Comparison of ENCODE assay signal across 25 cellular contexts in genomic region chr18:74630804-74631203, GRCh38. TPM values are rescaled to one million over a fixed set of nuclear protein-coding genes. Genes with fewer than 3 reads are reported as not detected.
A peak's percentile ranks its signal among the peaks of the same experiment; 100 is the strongest.
DNase-seq lines count a peak whose midpoint lies in the region; ATAC-seq and TF ChIP-seq lines count a peak whose summit lies in the region.
"Had no signal": no experiment of that assay in that cellular context is flagged by ENCODE, and none has a peak within 500 bp of the region (broad histone marks: within the 10 kb centered on the region; RNA-seq: fewer than 3 reads in every experiment).

No MANE protein-coding gene starts in this region.

- no peaks in the 10 kb centered on the region for H3K9me3 ChIP-seq in CD8-positive, alpha-beta T cell (ENCODE audit: low read length)
- H3K9me3 ChIP-seq: colonic mucosa, esophagus muscularis mucosa, suprapubic skin, uterus had no signal

- no peak for DNase-seq in activated CD8-positive, alpha-beta memory T cell treated with anti-CD3 and anti-CD28 coated beads, Interleukin-2, amount 10 ng/mL, durations not matched to agents 7 days and 5 days
- no peak for DNase-seq in activated CD8-positive, alpha-beta memory T cell treated with anti-CD3 and anti-CD28 coated beads, Interleukin-2, amount 50 U/mL, for 4 hours
- no peak for DNase-seq in CD8-positive, alpha-beta T cell
- DNase-seq in activated CD8-positive, alpha-beta T cell treated with anti-CD3 and anti-CD28 coated beads, Interleukin-2, amount 10 ng/mL, durations not matched to agents 7 days and 5 days = no peak
- DNase-seq in natural killer cell = no peak
- DNase-seq in DMS53 (lab: John Stamatoyannopoulos, UW) = no peak
- no peak for DNase-seq in Kasumi-1 (lab: John Stamatoyannopoulos, UW)
- DNase-seq: amniotic stem cell; Calu3; colonic mucosa; effector memory CD8-positive, alpha-beta T cell; foreskin melanocyte; NCI-H2029 treated with DMSO at 0.1 percent for 48 hours; NCI-H345; NCI-H82; occipital lobe; RPMI8226; T-helper 9 cell; uterus; WERI-Rb-1 had no signal

- peak overlapping the region; percentile 90 for H3K27ac Mint-ChIP-seq in activated CD8-positive, alpha-beta memory T cell treated with anti-CD3 and anti-CD28 coated beads, Interleukin-2, amount 10 ng/mL, durations not matched to agents 7 days and 5 days
- H3K27ac Mint-ChIP-seq in CD8-positive, alpha-beta T cell = peak overlapping the region; percentile 96
- peak overlapping the region; percentile 90 for H3K27ac Mint-ChIP-seq in activated CD8-positive, alpha-beta T cell treated with anti-CD3 and anti-CD28 coated beads, Interleukin-2, amount 10 ng/mL, durations not matched to agents 7 days and 5 days
- H3K27ac Mint-ChIP-seq in natural killer cell = peak overlapping the region; percentile 81 to 90
- H3K27ac Mint-ChIP-seq: memory B cell had no signal

- peaks cover 22% of the 10 kb centered on the region for H3K4me1 Mint-ChIP-seq in activated CD8-positive, alpha-beta memory T cell treated with anti-CD3 and anti-CD28 coated beads, Interleukin-2, amount 10 ng/mL, durations not matched to agents 7 days and 5 days
- H3K4me1 Mint-ChIP-seq in CD8-positive, alpha-beta T cell (ENCODE audit: low read depth) = peaks cover 41% of the 10 kb centered on the region
- peaks cover 28% of the 10 kb centered on the region for H3K4me1 Mint-ChIP-seq in activated CD8-positive, alpha-beta T cell treated with anti-CD3 and anti-CD28 coated beads, Interleukin-2, amount 10 ng/mL, durations not matched to agents 7 days and 5 days (ENCODE audit: low read depth)
- peaks cover 24 to 46% of the 10 kb centered on the region in 2 donors for H3K4me1 Mint-ChIP-seq in natural killer cell

- no peak for ATAC-seq in activated CD8-positive, alpha-beta memory T cell treated with anti-CD3 and anti-CD28 coated beads, Interleukin-2, amount 10 ng/mL, durations not matched to agents 7 days and 5 days
- ATAC-seq in CD8-positive, alpha-beta T cell = no peak
- no peak for ATAC-seq in activated CD8-positive, alpha-beta T cell treated with anti-CD3 and anti-CD28 coated beads, Interleukin-2, amount 10 ng/mL, durations not matched to agents 7 days and 5 days
- ATAC-seq in natural killer cell (no peak), GM18909 (IDR thresholded peaks at IDR 0.05; ENCODE audit: poor library complexity, unreplicated experiment) (no peak)

- H3K27me3 ChIP-seq in CD8-positive, alpha-beta T cell (ENCODE audit: insufficient read depth, low read length) = no peaks in the 10 kb centered on the region
- H3K27me3 ChIP-seq: colonic mucosa, esophagus muscularis mucosa, suprapubic skin, uterus had no signal

- H3K4me3 Mint-ChIP-seq in activated CD8-positive, alpha-beta memory T cell treated with anti-CD3 and anti-CD28 coated beads, Interleukin-2, amount 10 ng/mL, durations not matched to agents 7 days and 5 days = no peak overlapping the region
- H3K4me3 Mint-ChIP-seq in CD8-positive, alpha-beta T cell = peak overlapping the region; percentile 83
- H3K4me3 Mint-ChIP-seq in activated CD8-positive, alpha-beta T cell treated with anti-CD3 and anti-CD28 coated beads, Interleukin-2, amount 10 ng/mL, durations not matched to agents 7 days and 5 days = peak overlapping the region; percentile 1
- peak overlapping the region; percentile 58 for H3K4me3 Mint-ChIP-seq in natural killer cell
- H3K4me3 Mint-ChIP-seq: B cell, memory B cell had no signal

- CTCF ChIA-PET in activated CD8-positive, alpha-beta memory T cell treated with anti-CD3 and anti-CD28 coated beads, Interleukin-2, amount 10 ng/mL, durations not matched to agents 7 days and 5 days (lab: Charles Lee) = no interaction called here
- CTCF ChIA-PET in CD8-positive, alpha-beta T cell (lab: Charles Lee) = interaction anchor here (1.4 kb wide), 1 partner anchor 39 kb away, joined by 4 read pairs; no protein-coding TSS in a partner anchor
- CTCF ChIA-PET in activated CD8-positive, alpha-beta T cell treated with anti-CD3 and anti-CD28 coated beads, Interleukin-2, amount 10 ng/mL, durations not matched to agents 7 days and 5 days (lab: Charles Lee) = interaction anchor here (2.0 kb wide), 1 partner anchor 22 kb away, joined by 9 read pairs; no protein-coding TSS in a partner anchor

- peaks cover 30% of the 10 kb centered on the region for H3K4me1 ChIP-seq in CD8-positive, alpha-beta T cell (ENCODE audit: insufficient read depth, low read length)
- H3K4me1 ChIP-seq: colonic mucosa, esophagus muscularis mucosa, suprapubic skin, uterus had no signal

- H3K9me3 Mint-ChIP-seq in activated CD8-positive, alpha-beta memory T cell treated with anti-CD3 and anti-CD28 coated beads, Interleukin-2, amount 10 ng/mL, durations not matched to agents 7 days and 5 days (ENCODE audit: low read depth) = no peaks in the 10 kb centered on the region
- H3K9me3 Mint-ChIP-seq in CD8-positive, alpha-beta T cell = no peaks in the 10 kb centered on the region
- H3K9me3 Mint-ChIP-seq in activated CD8-positive, alpha-beta T cell treated with anti-CD3 and anti-CD28 coated beads, Interleukin-2, amount 10 ng/mL, durations not matched to agents 7 days and 5 days (ENCODE audit: insufficient read depth) = no peaks in the 10 kb centered on the region
- H3K9me3 Mint-ChIP-seq in natural killer cell = no peaks in the 10 kb centered on the region
- H3K9me3 Mint-ChIP-seq: effector memory CD8-positive, alpha-beta T cell; memory B cell had no signal

- POLR2A ChIA-PET in CD8-positive, alpha-beta T cell (lab: Charles Lee) = interaction anchor here (1.4 to 3.2 kb wide), 2 partner anchors 32 to 440 kb away, joined by 8 to 23 read pairs; partner anchors contain the start of gene ZNF407
- POLR2A ChIA-PET in activated CD8-positive, alpha-beta T cell treated with anti-CD3 and anti-CD28 coated beads, Interleukin-2, amount 10 ng/mL, durations not matched to agents 7 days and 5 days (lab: Charles Lee) = interaction anchor here (1.1 to 3.5 kb wide), 3 partner anchors 33 to 580 kb away, joined by 3 to 23 read pairs (median 5); partner anchors contain the start of genes TSHZ1 and ZNF407

- intact Hi-C loops in CD8-positive, alpha-beta T cell (cut with DNase I, micrococcal nuclease) = loop anchor here in 1 of 2 experiments (2.0 kb wide), 1 partner anchor 32 kb away; no protein-coding TSS in a partner anchor
- intact Hi-C loops in natural killer cell (cut with micrococcal nuclease) = no loop called here

- H3K4me3 ChIP-seq in CD8-positive, alpha-beta T cell (ENCODE audit: low read depth, low read length) = peak overlapping the region; percentile 12
- H3K4me3 ChIP-seq: colonic mucosa, esophagus muscularis mucosa, suprapubic skin, uterus had no signal

- no peak for TF ChIP-seq CTCF in CD8-positive, alpha-beta T cell (IDR thresholded peaks at IDR 0.05)
- TF ChIP-seq CTCF in natural killer cell (IDR thresholded peaks at IDR 0.05) = no peak

- peaks cover 18% of the 10 kb centered on the region for H3K36me3 Mint-ChIP-seq in activated CD8-positive, alpha-beta memory T cell treated with anti-CD3 and anti-CD28 coated beads, Interleukin-2, amount 10 ng/mL, durations not matched to agents 7 days and 5 days
- peaks cover 26% of the 10 kb centered on the region for H3K36me3 Mint-ChIP-seq in CD8-positive, alpha-beta T cell
- peaks cover 29% of the 10 kb centered on the region for H3K36me3 Mint-ChIP-seq in activated CD8-positive, alpha-beta T cell treated with anti-CD3 and anti-CD28 coated beads, Interleukin-2, amount 10 ng/mL, durations not matched to agents 7 days and 5 days (ENCODE audit: low read depth)
- H3K36me3 Mint-ChIP-seq in natural killer cell = peaks cover 11% of the 10 kb centered on the region

- H3K27ac ChIP-seq in CD8-positive, alpha-beta T cell (ENCODE audit: low read depth, low read length) = peak overlapping the region; percentile 38
- H3K27ac ChIP-seq: colonic mucosa, esophagus muscularis mucosa, suprapubic skin, uterus, WERI-Rb-1 had no signal

- no peaks in the 10 kb centered on the region for H3K27me3 Mint-ChIP-seq in activated CD8-positive, alpha-beta memory T cell treated with anti-CD3 and anti-CD28 coated beads, Interleukin-2, amount 10 ng/mL, durations not matched to agents 7 days and 5 days
- H3K27me3 Mint-ChIP-seq in CD8-positive, alpha-beta T cell (ENCODE audit: low read depth) = no peaks in the 10 kb centered on the region
- no peaks in the 10 kb centered on the region for H3K27me3 Mint-ChIP-seq in activated CD8-positive, alpha-beta T cell treated with anti-CD3 and anti-CD28 coated beads, Interleukin-2, amount 10 ng/mL, durations not matched to agents 7 days and 5 days (ENCODE audit: low read depth)
- no peaks in the 10 kb centered on the region for H3K27me3 Mint-ChIP-seq in natural killer cell (ENCODE audit: low read depth in 2 of 2)
- H3K27me3 Mint-ChIP-seq: B cell; effector memory CD8-positive, alpha-beta T cell; memory B cell had no signal

- no peaks in the 10 kb centered on the region for H3K36me3 ChIP-seq in CD8-positive, alpha-beta T cell (ENCODE audit: insufficient read depth, low read length)
- H3K36me3 ChIP-seq: colonic mucosa, uterus had no signal

RNA-seq across cellular contexts. Expression of gene ZNF407, which starts 33.1 kb away (rescaled TPM):
- 10 to 100 TPM; 12.9 to 16.6 TPM for total RNA-seq in activated CD8-positive, alpha-beta memory T cell treated with anti-CD3 and anti-CD28 coated beads, Interleukin-2, amount 10 ng/mL, durations not matched to agents 7 days and 5 days
- total RNA-seq in CD8-positive, alpha-beta T cell = 10 to 100 TPM; 18.4 to 18.5 TPM
- total RNA-seq in activated CD8-positive, alpha-beta T cell treated with anti-CD3 and anti-CD28 coated beads, Interleukin-2, amount 10 ng/mL, durations not matched to agents 7 days and 5 days = 10 to 100 TPM; 16.6 to 17.0 TPM
- 10 to 100 TPM; 28.4 to 36.7 (median 36.3) TPM for total RNA-seq in natural killer cell
